Comparison of ENCODE assay signal across 1 cellular context in the genomic region with DNA sequence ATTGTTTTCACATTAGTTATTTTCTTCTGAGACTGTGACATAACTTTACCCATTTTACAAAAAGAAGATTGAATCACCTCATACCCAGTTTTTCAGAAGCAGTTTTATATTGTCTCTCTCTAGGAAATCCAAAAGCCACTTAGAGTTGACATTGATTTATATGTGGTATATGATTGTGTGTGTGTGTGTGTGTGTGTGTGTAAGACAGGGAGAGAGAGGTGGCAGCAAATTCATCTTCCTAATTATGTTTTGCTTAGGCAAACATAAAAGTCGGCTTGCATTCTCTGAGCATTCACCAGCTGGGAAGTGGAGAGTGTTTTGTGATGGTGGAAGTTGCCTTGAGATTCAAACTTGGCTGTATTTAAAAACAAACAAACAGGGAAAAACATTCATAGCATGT.
TF ChIP-seq lines count a peak whose summit lies in the region.

No MANE protein-coding gene starts in this region.

TF ChIP-seq in HEK293, 187 proteins besides CTCF, POLR2A, EP300 and RAD21 (continued from another document):
- TF ChIP-seq, protein P1, sequence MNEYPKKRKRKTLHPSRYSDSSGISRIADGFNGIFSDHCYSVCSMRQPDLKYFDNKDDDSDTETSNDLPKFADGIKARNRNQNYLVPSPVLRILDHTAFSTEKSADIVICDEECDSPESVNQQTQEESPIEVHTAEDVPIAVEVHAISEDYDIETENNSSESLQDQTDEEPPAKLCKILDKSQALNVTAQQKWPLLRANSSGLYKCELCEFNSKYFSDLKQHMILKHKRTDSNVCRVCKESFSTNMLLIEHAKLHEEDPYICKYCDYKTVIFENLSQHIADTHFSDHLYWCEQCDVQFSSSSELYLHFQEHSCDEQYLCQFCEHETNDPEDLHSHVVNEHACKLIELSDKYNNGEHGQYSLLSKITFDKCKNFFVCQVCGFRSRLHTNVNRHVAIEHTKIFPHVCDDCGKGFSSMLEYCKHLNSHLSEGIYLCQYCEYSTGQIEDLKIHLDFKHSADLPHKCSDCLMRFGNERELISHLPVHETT (tag by site-specific recombination; IDR thresholded peaks at IDR 0.05), result peak; percentile 74; the same call in 1 of the 2 replicates
- no peak for TF ChIP-seq ZNF549 (tag by site-specific recombination; IDR thresholded peaks at IDR 0.05)
- TF ChIP-seq ZNF366 (tag by site-specific recombination; conservative IDR thresholded peaks at IDR 0.05), result peak; percentile 74
- TF ChIP-seq, protein P2, sequence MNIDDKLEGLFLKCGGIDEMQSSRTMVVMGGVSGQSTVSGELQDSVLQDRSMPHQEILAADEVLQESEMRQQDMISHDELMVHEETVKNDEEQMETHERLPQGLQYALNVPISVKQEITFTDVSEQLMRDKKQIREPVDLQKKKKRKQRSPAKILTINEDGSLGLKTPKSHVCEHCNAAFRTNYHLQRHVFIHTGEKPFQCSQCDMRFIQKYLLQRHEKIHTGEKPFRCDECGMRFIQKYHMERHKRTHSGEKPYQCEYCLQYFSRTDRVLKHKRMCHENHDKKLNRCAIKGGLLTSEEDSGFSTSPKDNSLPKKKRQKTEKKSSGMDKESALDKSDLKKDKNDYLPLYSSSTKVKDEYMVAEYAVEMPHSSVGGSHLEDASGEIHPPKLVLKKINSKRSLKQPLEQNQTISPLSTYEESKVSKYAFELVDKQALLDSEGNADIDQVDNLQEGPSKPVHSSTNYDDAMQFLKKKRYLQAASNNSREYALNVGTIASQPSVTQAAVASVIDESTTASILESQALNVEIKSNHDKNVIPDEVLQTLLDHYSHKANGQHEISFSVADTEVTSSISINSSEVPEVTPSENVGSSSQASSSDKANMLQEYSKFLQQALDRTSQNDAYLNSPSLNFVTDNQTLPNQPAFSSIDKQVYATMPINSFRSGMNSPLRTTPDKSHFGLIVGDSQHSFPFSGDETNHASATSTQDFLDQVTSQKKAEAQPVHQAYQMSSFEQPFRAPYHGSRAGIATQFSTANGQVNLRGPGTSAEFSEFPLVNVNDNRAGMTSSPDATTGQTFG (tag by site-specific recombination; IDR thresholded peaks at IDR 0.05; ENCODE audit: borderline replicate concordance), result no peak
- no peak for TF ChIP-seq ZNF621 (tag by site-specific recombination; IDR thresholded peaks at IDR 0.05)
- 0 out of 2 replicates have a peak, but pooled peaks have one; percentile 9 for TF ChIP-seq GLIS1 (tag by site-specific recombination; IDR thresholded peaks at IDR 0.05)
- TF ChIP-seq, protein P3, sequence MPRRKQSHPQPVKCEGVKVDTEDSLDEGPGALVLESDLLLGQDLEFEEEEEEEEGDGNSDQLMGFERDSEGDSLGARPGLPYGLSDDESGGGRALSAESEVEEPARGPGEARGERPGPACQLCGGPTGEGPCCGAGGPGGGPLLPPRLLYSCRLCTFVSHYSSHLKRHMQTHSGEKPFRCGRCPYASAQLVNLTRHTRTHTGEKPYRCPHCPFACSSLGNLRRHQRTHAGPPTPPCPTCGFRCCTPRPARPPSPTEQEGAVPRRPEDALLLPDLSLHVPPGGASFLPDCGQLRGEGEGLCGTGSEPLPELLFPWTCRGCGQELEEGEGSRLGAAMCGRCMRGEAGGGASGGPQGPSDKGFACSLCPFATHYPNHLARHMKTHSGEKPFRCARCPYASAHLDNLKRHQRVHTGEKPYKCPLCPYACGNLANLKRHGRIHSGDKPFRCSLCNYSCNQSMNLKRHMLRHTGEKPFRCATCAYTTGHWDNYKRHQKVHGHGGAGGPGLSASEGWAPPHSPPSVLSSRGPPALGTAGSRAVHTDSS (tag by site-specific recombination; IDR thresholded peaks at IDR 0.05), result no peak
- 0 out of 2 replicates have a peak, but pooled peaks have one; percentile 59 for TF ChIP-seq ZNF324 (tag by site-specific recombination; IDR thresholded peaks at IDR 0.05)
- peak; percentile 74; the same call in 1 of the 2 replicates for TF ChIP-seq ZEB2 (tag by site-specific recombination; IDR thresholded peaks at IDR 0.05)
- TF ChIP-seq, protein P4, sequence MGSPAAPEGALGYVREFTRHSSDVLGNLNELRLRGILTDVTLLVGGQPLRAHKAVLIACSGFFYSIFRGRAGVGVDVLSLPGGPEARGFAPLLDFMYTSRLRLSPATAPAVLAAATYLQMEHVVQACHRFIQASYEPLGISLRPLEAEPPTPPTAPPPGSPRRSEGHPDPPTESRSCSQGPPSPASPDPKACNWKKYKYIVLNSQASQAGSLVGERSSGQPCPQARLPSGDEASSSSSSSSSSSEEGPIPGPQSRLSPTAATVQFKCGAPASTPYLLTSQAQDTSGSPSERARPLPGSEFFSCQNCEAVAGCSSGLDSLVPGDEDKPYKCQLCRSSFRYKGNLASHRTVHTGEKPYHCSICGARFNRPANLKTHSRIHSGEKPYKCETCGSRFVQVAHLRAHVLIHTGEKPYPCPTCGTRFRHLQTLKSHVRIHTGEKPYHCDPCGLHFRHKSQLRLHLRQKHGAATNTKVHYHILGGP (tag by site-specific recombination; IDR thresholded peaks at IDR 0.05), result peak; percentile 99
